ENCODE assay signal across 26 cellular contexts in the genomic region with DNA sequence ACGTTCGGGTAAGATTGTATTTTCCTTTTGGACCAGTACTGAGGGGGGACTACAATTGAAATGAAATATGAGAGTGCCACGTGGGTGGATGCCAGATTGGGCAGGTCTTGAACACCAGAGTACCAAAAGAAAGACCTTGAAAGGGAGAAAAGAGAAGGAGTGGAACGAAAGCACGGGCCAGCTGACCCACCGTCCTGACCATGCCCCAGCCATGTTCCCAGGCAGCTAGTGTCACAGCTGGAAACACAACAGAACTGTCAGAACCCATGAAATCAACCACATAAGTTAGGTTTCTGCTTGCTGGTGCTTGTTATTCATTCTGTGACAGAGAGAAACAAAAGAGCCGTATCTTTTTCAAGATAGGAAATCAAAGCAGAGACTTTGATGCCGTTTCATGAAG.
"Had no signal": no experiment of that assay in that cellular context is flagged by ENCODE, and none has a peak within 500 bp of the region (broad histone marks: within the 10 kb centered on the region; RNA-seq: fewer than 3 reads in every experiment).

No MANE protein-coding gene starts in this region.

- H3K36me3 Mint-ChIP-seq: activated naive CD4-positive, alpha-beta T cell treated with anti-CD3 and anti-CD28 coated beads, Interleukin-2, amount 10 ng/mL, durations not matched to agents 7 days and 5 days; activated naive CD4-positive, alpha-beta T cell treated with anti-CD3 and anti-CD28 coated beads, Interleukin-2, amount 50 U/mL, for 72 hours had no signal

- DNase-seq: activated B cell treated with CpG ODN at 0.5 μM for 24 hours; activated CD4-positive, alpha-beta T cell treated with anti-CD3 and anti-CD28 coated beads for 48 hours; activated CD4-positive, alpha-beta T cell treated with anti-CD3 and anti-CD28 coated beads, Interleukin-2, amount 50 U/mL, for 1 hour; activated CD4-positive, alpha-beta T cell treated with anti-CD3 and anti-CD28 coated beads, Interleukin-2, amount 50 U/mL, for 48 hours; activated CD8-positive, alpha-beta memory T cell treated with anti-CD3 and anti-CD28 coated beads for 24 hours; activated CD8-positive, alpha-beta T cell treated with anti-CD3 and anti-CD28 coated beads for 36 hours; activated effector memory CD4-positive, alpha-beta T cell treated with Interleukin-2 at 50 U/mL for 16 hours; activated naive CD4-positive, alpha-beta T cell treated with anti-CD3 and anti-CD28 coated beads, Interleukin-2, amount 10 ng/mL, durations not matched to agents 7 days and 5 days; activated T-cell treated with anti-CD3 and anti-CD28 coated beads, Interleukin-2, amount 50 U/mL, for 4 hours; adrenal gland; aorta; body of pancreas; cortex of kidney; dermis blood vessel endothelial cell; effector CD8-positive, alpha-beta T cell; foreskin keratinocyte; gastrocnemius medialis; glutamatergic neuron; heart left ventricle; T-helper 1 cell; T-helper 17 cell; T1000; WERI-Rb-1 had no signal

- H3K4me3 Mint-ChIP-seq: activated B cell treated with CpG ODN at 0.5 μM for 24 hours; activated CD8-positive, alpha-beta T cell treated with anti-CD3 and anti-CD28 coated beads for 36 hours; activated naive CD4-positive, alpha-beta T cell treated with anti-CD3 and anti-CD28 coated beads, Interleukin-2, amount 10 ng/mL, durations not matched to agents 7 days and 5 days; activated T-cell treated with anti-CD3 and anti-CD28 coated beads, Interleukin-2, amount 50 U/mL, for 4 hours; activated T-helper 17 cell treated with anti-CD3 and anti-CD28 coated beads, Interleukin-2, amount 50 U/mL, for 72 hours; T-helper 17 cell; T-helper 2 cell treated with Interferon-gamma antibody and Interleukin-4, amounts not matched to agents 5 μg/mL and 100 μg/mL, for 36 hours had no signal

- H3K27me3 Mint-ChIP-seq: activated naive CD4-positive, alpha-beta T cell treated with anti-CD3 and anti-CD28 coated beads, Interleukin-2, amount 10 ng/mL, durations not matched to agents 7 days and 5 days had no signal

- H3K27ac Mint-ChIP-seq: activated B cell treated with CpG ODN at 0.5 μM for 24 hours; activated CD8-positive, alpha-beta T cell treated with anti-CD3 and anti-CD28 coated beads for 36 hours; activated naive CD4-positive, alpha-beta T cell treated with anti-CD3 and anti-CD28 coated beads, Interleukin-2, amount 10 ng/mL, durations not matched to agents 7 days and 5 days; activated naive CD4-positive, alpha-beta T cell treated with anti-CD3 and anti-CD28 coated beads, Interleukin-2, amount 50 U/mL, for 72 hours; activated T-helper 17 cell treated with anti-CD3 and anti-CD28 coated beads, Interleukin-2, amount 50 U/mL, for 72 hours; T-helper 17 cell; T-helper 2 cell treated with Interferon-gamma antibody and Interleukin-4, amounts not matched to agents 5 μg/mL and 100 μg/mL, for 36 hours had no signal

- H3K9me3 Mint-ChIP-seq: activated B cell treated with CpG ODN at 0.5 μM for 24 hours; activated CD8-positive, alpha-beta T cell treated with anti-CD3 and anti-CD28 coated beads for 36 hours; activated naive CD4-positive, alpha-beta T cell treated with anti-CD3 and anti-CD28 coated beads, Interleukin-2, amount 10 ng/mL, durations not matched to agents 7 days and 5 days; activated naive CD4-positive, alpha-beta T cell treated with anti-CD3 and anti-CD28 coated beads, Interleukin-2, amount 50 U/mL, for 72 hours; activated T-cell treated with anti-CD3 and anti-CD28 coated beads, Interleukin-2, amount 50 U/mL, for 4 hours; activated T-helper 17 cell treated with anti-CD3 and anti-CD28 coated beads, Interleukin-2, amount 50 U/mL, for 72 hours; T-helper 2 cell treated with Interferon-gamma antibody and Interleukin-4, amounts not matched to agents 5 μg/mL and 100 μg/mL, for 36 hours had no signal

- H3K4me1 Mint-ChIP-seq: activated B cell treated with CpG ODN at 0.5 μM for 24 hours; activated naive CD4-positive, alpha-beta T cell treated with anti-CD3 and anti-CD28 coated beads, Interleukin-2, amount 10 ng/mL, durations not matched to agents 7 days and 5 days; activated T-helper 17 cell treated with anti-CD3 and anti-CD28 coated beads, Interleukin-2, amount 50 U/mL, for 72 hours; T-helper 17 cell had no signal

- H3K27me3 ChIP-seq: body of pancreas, foreskin keratinocyte, gastrocnemius medialis, heart left ventricle had no signal

- H3K4me3 ChIP-seq: adrenal gland, body of pancreas, gastrocnemius medialis, heart left ventricle had no signal

- H3K36me3 ChIP-seq: adrenal gland, gastrocnemius medialis, heart left ventricle, WERI-Rb-1 had no signal

- H3K27ac ChIP-seq: adrenal gland, body of pancreas, foreskin keratinocyte, gastrocnemius medialis, heart left ventricle, WERI-Rb-1 had no signal

- H3K4me1 ChIP-seq: adrenal gland, body of pancreas, foreskin keratinocyte, gastrocnemius medialis, heart left ventricle had no signal

- H3K9me3 ChIP-seq: adrenal gland, body of pancreas, gastrocnemius medialis, heart left ventricle had no signal
